Comparison of ENCODE assay signal across 17 cellular contexts in genomic region chr3:188337232-188337631, GRCh38.
DNase-seq lines count a peak whose midpoint lies in the region; ATAC-seq, FAIRE-seq and TF ChIP-seq lines count a peak whose summit lies in the region.
"Had no signal": no experiment of that assay in that cellular context is flagged by ENCODE, and none has a peak within 500 bp of the region (broad histone marks: within the 10 kb centered on the region; RNA-seq: fewer than 3 reads in every experiment).

No MANE protein-coding gene starts in this region.

- 77% methylated on average over 4 of the region's 4 CpGs for WGBS in esophagus muscularis mucosa

- intact Hi-C loops in esophagus muscularis mucosa (cut with DNase I) (no loop called here), tibial artery (cut with DNase I; ENCODE audit: low total_unique reads) (no loop called here)

- H3K4me1 Mint-ChIP-seq in activated T-cell treated with anti-CD3 and anti-CD28 coated beads, Interleukin-2, amount 50 U/mL, for 24 hours (ENCODE audit: low read depth) = peaks cover 58% of the 10 kb centered on the region
- H3K4me1 Mint-ChIP-seq in HFFc6 (ENCODE audit: low read depth) = peaks cover 65% of the 10 kb centered on the region

- no peak for TF ChIP-seq CTCF in HFFc6 (IDR thresholded peaks at IDR 0.05)
- no peak for TF ChIP-seq CTCF in esophagus muscularis mucosa (IDR thresholded peaks at IDR 0.05)
- no peak for TF ChIP-seq CTCF in tibial artery (IDR thresholded peaks at IDR 0.05)

- peaks cover 37% of the 10 kb centered on the region for H3K36me3 Mint-ChIP-seq in activated T-cell treated with anti-CD3 and anti-CD28 coated beads, Interleukin-2, amount 50 U/mL, for 24 hours (ENCODE audit: low read depth)
- peaks cover 23% of the 10 kb centered on the region for H3K36me3 Mint-ChIP-seq in HFFc6 (ENCODE audit: low read depth)

- H3K36me3 ChIP-seq in esophagus muscularis mucosa (no peaks in the 10 kb centered on the region), tibial artery (no peaks in the 10 kb centered on the region)
- H3K36me3 ChIP-seq: BE2C had no signal

- H3K27me3 Mint-ChIP-seq in activated T-cell treated with anti-CD3 and anti-CD28 coated beads, Interleukin-2, amount 50 U/mL, for 24 hours = no peaks in the 10 kb centered on the region
- no peaks in the 10 kb centered on the region; the same call in 1 of the 2 replicates for H3K27me3 Mint-ChIP-seq in HFFc6 (ENCODE audit: insufficient read depth)

- H3K27me3 ChIP-seq in esophagus muscularis mucosa (no peaks in the 10 kb centered on the region), tibial artery (no peaks in the 10 kb centered on the region)
- H3K27me3 ChIP-seq: BE2C had no signal

- TF ChIP-seq POLR2A in esophagus muscularis mucosa (IDR thresholded peaks at IDR 0.05; ENCODE audit: low read depth) = no peak
- no peak for TF ChIP-seq POLR2A in H54 (IDR thresholded peaks at IDR 0.05; ENCODE audit: low read depth, low read length)

- no peak for TF ChIP-seq EP300 in esophagus muscularis mucosa (IDR thresholded peaks at IDR 0.05)

- H3K27ac ChIP-seq in esophagus muscularis mucosa (replicated peaks in 1 of 4) (peak overlapping the region; percentile 31 to 63 (median 52)), tibial artery (peak overlapping the region; percentile 9 to 35)
- H3K27ac ChIP-seq: KMS-11 had no signal

- H3K4me3 Mint-ChIP-seq in activated T-cell treated with anti-CD3 and anti-CD28 coated beads, Interleukin-2, amount 50 U/mL, for 24 hours = peak overlapping the region; percentile 80
- no peak overlapping the region for H3K4me3 Mint-ChIP-seq in HFFc6
- H3K4me3 Mint-ChIP-seq: CD4-positive, CD25-positive, alpha-beta regulatory T cell had no signal

- H3K4me3 ChIP-seq in esophagus muscularis mucosa (no peak overlapping the region), tibial artery (no peak overlapping the region)

- peaks cover 25 to 100% (median 91%) of the 10 kb centered on the region in 4 donors for H3K4me1 ChIP-seq in esophagus muscularis mucosa
- peaks cover 0 to 93% (median 46%) of the 10 kb centered on the region in 4 donors for H3K4me1 ChIP-seq in tibial artery
- H3K4me1 ChIP-seq: BE2C had no signal

- DNase-seq in activated T-cell treated with anti-CD3 and anti-CD28 coated beads, Interleukin-2, amount 50 U/mL, for 24 hours = no peak
- DNase-seq in activated T-cell treated with anti-CD3 and anti-CD28 coated beads for 4 hours (no peak), HFFc6 (no peak), esophagus muscularis mucosa (ENCODE audit: extremely low spot score) (no peak), tibial artery (no peak), H54 (ENCODE audit: insufficient read length, low spot score) (no peak)
- DNase-seq: BE2C; CD4-positive, CD25-positive, alpha-beta regulatory T cell; DMS153; EL; NCI-H1417 treated with DMSO at 0.1 percent for 48 hours; NCI-H187 treated with DMSO at 0.1 percent for 48 hours; NCI-H2227 treated with DMSO at 0.1 percent for 48 hours; NCI-H82; SIG-M5 had no signal

- H3K9me3 Mint-ChIP-seq in activated T-cell treated with anti-CD3 and anti-CD28 coated beads, Interleukin-2, amount 50 U/mL, for 24 hours = peaks cover 7% of the 10 kb centered on the region
- no peaks in the 10 kb centered on the region for H3K9me3 Mint-ChIP-seq in HFFc6

- H3K9me3 ChIP-seq in esophagus muscularis mucosa (no peaks in the 10 kb centered on the region), tibial artery (no peaks in the 10 kb centered on the region)
- H3K9me3 ChIP-seq: BE2C had no signal

- no peak for FAIRE-seq in H54 (lab: Jason Lieb, UNC)

- no peak overlapping the region for H3K27ac Mint-ChIP-seq in activated T-cell treated with anti-CD3 and anti-CD28 coated beads, Interleukin-2, amount 50 U/mL, for 24 hours
- H3K27ac Mint-ChIP-seq in HFFc6 = peak overlapping the region; percentile 38; the same call in 1 of the 2 replicates

- no peak for ATAC-seq in GM18498 (IDR thresholded peaks at IDR 0.05; ENCODE audit: unreplicated experiment)
